Comparison of ENCODE assay signal across 1 cellular context in the genomic region with DNA sequence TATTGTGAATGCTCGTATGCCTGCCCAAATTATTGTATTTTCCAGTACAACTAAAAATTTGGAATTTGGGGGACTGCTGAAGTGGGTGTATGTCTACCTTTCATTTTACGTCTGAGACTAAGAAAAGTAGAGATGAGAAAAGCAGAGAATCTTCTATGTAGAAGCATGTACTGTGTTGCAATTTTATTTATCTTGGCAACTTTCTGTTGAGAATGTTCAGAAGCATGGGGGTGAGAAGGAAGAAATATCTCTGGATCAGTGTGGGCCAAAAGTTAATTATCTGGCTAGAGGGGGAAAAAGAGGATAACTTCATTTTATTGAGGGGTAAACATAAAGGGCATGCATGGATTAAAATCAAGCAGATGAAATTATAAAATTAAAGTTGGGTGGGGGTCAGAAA.
TF ChIP-seq lines count a peak whose summit lies in the region.

No MANE protein-coding gene starts in this region.

TF ChIP-seq in IMR-90, 13 proteins besides CTCF, POLR2A, EP300 and RAD21:
- TF ChIP-seq NFE2L2 (IDR thresholded peaks at IDR 0.05; ENCODE audit: low read depth, low read length) (no peak), MAFK (IDR thresholded peaks at IDR 0.05; ENCODE audit: low read depth, low read length) (no peak), CEBPB (IDR thresholded peaks at IDR 0.05; ENCODE audit: low read depth, low read length) (0 out of 2 replicates have a peak, but pooled peaks have one; percentile 10)
